ENCODE assay signal across 8 cellular contexts in the genomic region with DNA sequence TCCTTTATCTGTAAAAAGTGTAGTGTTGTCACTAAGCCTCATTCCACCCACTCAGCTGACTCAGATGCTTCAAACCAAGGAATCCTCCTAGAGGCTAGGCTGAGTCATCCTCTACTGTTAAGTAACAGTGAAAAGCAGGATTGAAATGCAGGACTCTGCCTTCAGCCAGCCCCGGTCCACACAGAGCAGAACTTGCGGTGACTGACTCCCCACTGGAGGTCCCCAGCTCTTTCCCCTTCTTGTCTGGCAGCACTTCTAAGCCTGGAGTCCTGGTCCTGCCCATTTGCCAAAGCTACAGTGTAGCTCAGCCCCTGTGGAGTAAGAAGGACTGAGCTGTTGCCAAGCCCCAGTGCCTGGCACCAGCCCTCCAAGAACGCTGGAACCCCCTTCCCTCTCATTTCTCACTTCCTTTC. TPM values are rescaled to one million over a fixed set of nuclear protein-coding genes. Genes with fewer than 3 reads are reported as not detected.
A peak's percentile ranks its signal among the peaks of the same experiment; 100 is the strongest.
DNase-seq lines count a peak whose midpoint lies in the region; ATAC-seq, FAIRE-seq and TF ChIP-seq lines count a peak whose summit lies in the region.

No MANE protein-coding gene starts in this region.

- CTCF ChIA-PET in AG04449 (lab: Yijun Ruan, JAX) = interaction anchor here (0.6 to 12.8 kb wide), 5 partner anchors 10 to 580 kb away, joined by 3 to 231 read pairs (median 7); no protein-coding TSS in a partner anchor
- CTCF ChIA-PET in CD4-positive, alpha-beta memory T cell (lab: Charles Lee; ENCODE audit: partially characterized antibody) = no interaction called here

- H3K27me3 ChIP-seq in CD4-positive, alpha-beta memory T cell (ENCODE audit: insufficient read depth, low read length) = no peaks in the 10 kb centered on the region

- peaks cover 0 to 3% (median 0%) of the 10 kb centered on the region in 8 donors for H3K9me3 Mint-ChIP-seq in CD4-positive, alpha-beta memory T cell

- H3K27ac Mint-ChIP-seq in CD4-positive, alpha-beta memory T cell = no peak overlapping the region

- intact Hi-C loops in CD4-positive, alpha-beta memory T cell (cut with micrococcal nuclease) = no loop called here

- no peak overlapping the region for H3K4me3 Mint-ChIP-seq in CD4-positive, alpha-beta memory T cell

- H3K27me3 Mint-ChIP-seq in CD4-positive, alpha-beta memory T cell = peaks cover 9 to 15% of the 10 kb centered on the region in 2 donors

- TF ChIP-seq POLR2A in GM12891 (IDR thresholded peaks at IDR 0.05; ENCODE audit: low read depth, low read length) = no peak

- DNase-seq in AG04449 (ENCODE audit: low read depth, low spot score) (peak; percentile 80), LoVo (ENCODE audit: low spot score) (peak; percentile 51), amniotic epithelial cell (ENCODE audit: low read depth) (peak; percentile 95), iPS-NIHi11 (ENCODE audit: low spot score) (peak; percentile 47), GM12891 (ENCODE audit: insufficient read length, low spot score) (no peak)
- peak; percentile 8 for DNase-seq in stimulated activated CD8-positive, alpha-beta memory T cell treated with anti-CD3 and anti-CD28 coated beads, Interleukin-7, amount 100 ng/mL, for 24 hours (ENCODE audit: low read depth)
- DNase-seq in CD4-positive, alpha-beta memory T cell = no peak

- no peaks in the 10 kb centered on the region for H3K9me3 ChIP-seq in CD4-positive, alpha-beta memory T cell (ENCODE audit: control insufficient read depth in 1 of 2, low read length in 2 of 2)

- no peaks in the 10 kb centered on the region for H3K36me3 Mint-ChIP-seq in CD4-positive, alpha-beta memory T cell

- H3K4me1 Mint-ChIP-seq in CD4-positive, alpha-beta memory T cell = peaks cover 0 to 6% (median 0%) of the 10 kb centered on the region in 4 donors

- no peak for ATAC-seq in HG03039 (IDR thresholded peaks at IDR 0.05; ENCODE audit: unreplicated experiment)

- FAIRE-seq in GM12891 (lab: Jason Lieb, UNC) = no peak

- POLR2A ChIA-PET in AG04449 (lab: Yijun Ruan, JAX) = interaction anchor here (0.6 to 0.8 kb wide), 2 partner anchors 24 to 252 kb away, joined by 3 read pairs; no protein-coding TSS in a partner anchor
- POLR2A ChIA-PET in CD4-positive, alpha-beta memory T cell (lab: Charles Lee; ENCODE audit: partially characterized antibody) = no interaction called here

- H3K27ac ChIP-seq in CD4-positive, alpha-beta memory T cell (ENCODE audit: low read depth, low read length) = no peak overlapping the region

- no peak for TF ChIP-seq CTCF in AG04449 (IDR thresholded peaks at IDR 0.05; ENCODE audit: insufficient read depth, low read length, missing control alignments)

- H3K36me3 ChIP-seq in CD4-positive, alpha-beta memory T cell (ENCODE audit: insufficient read depth, low read length) = no peaks in the 10 kb centered on the region

- no peaks in the 10 kb centered on the region for H3K4me1 ChIP-seq in CD4-positive, alpha-beta memory T cell (ENCODE audit: insufficient read depth, low read length)

- peak overlapping the region; percentile 33 for H3K4me3 ChIP-seq in AG04449 (ENCODE audit: low read depth, low read length)
- H3K4me3 ChIP-seq in CD4-positive, alpha-beta memory T cell (ENCODE audit: low read length in 2 of 2) = no peak overlapping the region

TF ChIP-seq in GM12891, 5 proteins besides CTCF, POLR2A, EP300 and RAD21:
- TF ChIP-seq POLR2AphosphoS5 (IDR thresholded peaks at IDR 0.05; ENCODE audit: low read depth, low read length) (no peak), PAX5 (IDR thresholded peaks at IDR 0.05; ENCODE audit: insufficient read depth, low read length, severe bottlenecking) (no peak), TAF1 (IDR thresholded peaks at IDR 0.05; ENCODE audit: low read depth, low read length) (no peak), POU2F2 (IDR thresholded peaks at IDR 0.05; ENCODE audit: low read depth, low read length) (no peak), SPI1 (IDR thresholded peaks at IDR 0.05; ENCODE audit: low read depth, low read length) (no peak)

RNA-seq across cellular contexts. Expression of gene RAB7B, which starts 1.7 kb away (rescaled TPM):
- polyA plus RNA-seq in GM12891 (2012; ENCODE audit: low read depth, missing spikeins) = not detected
- 1 to 10 TPM in 1 of 2 experiments, under 1 TPM in 1; 0.78 to 1.2 TPM for total RNA-seq in CD4-positive, alpha-beta memory T cell
- polyA plus RNA-seq in CD4-positive, alpha-beta memory T cell = not detected

RNA-seq across cellular contexts. Expression of gene CTSE, which starts 22.2 kb away (rescaled TPM):
- polyA plus RNA-seq in GM12891 (2012; ENCODE audit: low read depth, missing spikeins) = not detected
- total RNA-seq in CD4-positive, alpha-beta memory T cell = not detected
- polyA plus RNA-seq in CD4-positive, alpha-beta memory T cell = not detected

RNA-seq across cellular contexts. Expression of gene RHEX, which starts 51.5 kb away (rescaled TPM):
- 0.24 TPM for polyA plus RNA-seq in GM12891 (2012; ENCODE audit: low read depth, missing spikeins)
- total RNA-seq in CD4-positive, alpha-beta memory T cell = under 1 TPM; 0.55 TPM
- under 1 TPM in 1 of 2 donors, not detected in 1; 0.30 TPM for polyA plus RNA-seq in CD4-positive, alpha-beta memory T cell

RNA-seq across cellular contexts. Expression of gene SLC26A9, which starts 58.2 kb away (rescaled TPM):
- 0.03 TPM for polyA plus RNA-seq in GM12891 (2012; ENCODE audit: low read depth, missing spikeins)
- total RNA-seq in CD4-positive, alpha-beta memory T cell = not detected
- polyA plus RNA-seq in CD4-positive, alpha-beta memory T cell = not detected

Comparison
In these comparisons a context has a peak if more than half of its experiments do, and no peak if none do; other contexts are left out.
1. DNase-seq: peak in AG04449 (single experiment), LoVo (single experiment), amniotic epithelial cell (single experiment), iPS-NIHi11 (single experiment) and stimulated activated CD8-positive, alpha-beta memory T cell treated with anti-CD3 and anti-CD28 coated beads, Interleukin-7, amount 100 ng/mL, for 24 hours (single experiment); none in GM12891 (single experiment) and CD4-positive, alpha-beta memory T cell (0 of 5).